ENCODE assay signal across 9 cellular contexts in genomic region chr11:63906585-63906984, GRCh38. TPM values are rescaled to one million over a fixed set of nuclear protein-coding genes. Genes with fewer than 3 reads are reported as not detected.
DNase-seq lines count a peak whose midpoint lies in the region; ATAC-seq, FAIRE-seq and TF ChIP-seq lines count a peak whose summit lies in the region.
"Had no signal": no experiment of that assay in that cellular context is flagged by ENCODE, and none has a peak within 500 bp of the region (broad histone marks: within the 10 kb centered on the region; RNA-seq: fewer than 3 reads in every experiment).

No MANE protein-coding gene starts in this region.

- CTCF ChIA-PET in T-cell (lab: Charles Lee) = interaction anchor here (0.5 to 1.5 kb wide), 9 partner anchors 16 to 394 kb away, joined by 3 to 19 read pairs (median 4); partner anchors contain the start of gene MARK2 (in 1 of the 2)

- peak; percentile 40; the same call in 1 of the 2 replicates for TF ChIP-seq CTCF in GM12874 (IDR thresholded peaks at IDR 0.05; ENCODE audit: insufficient read depth, low read depth, low read length)
- peak; percentile 55 for TF ChIP-seq CTCF in brain microvascular endothelial cell (IDR thresholded peaks at IDR 0.05; ENCODE audit: low read depth, low read length, missing control alignments)
- TF ChIP-seq CTCF in coronary artery (IDR thresholded peaks at IDR 0.05) = no peak

- peaks cover 2 to 9% (median 4%) of the 10 kb centered on the region in 3 donors for H3K4me1 Mint-ChIP-seq in T-cell

- in situ Hi-C loops in brain microvascular endothelial cell (cut with HindIII; ENCODE audit: low pct_ligation_motif_present, low sequenced_read_pairs) = no loop called here

- ATAC-seq in T-cell (replicated peaks in 1 of 4) = peak; percentile 55 to 85 (median 60)

- H3K36me3 ChIP-seq in brain microvascular endothelial cell (replicated peaks) = peaks cover 68% of the 10 kb centered on the region
- peaks cover 28 to 50% of the 10 kb centered on the region in 2 donors for H3K36me3 ChIP-seq in small intestine (ENCODE audit: control insufficient read depth in 2 of 2, insufficient read depth in 2 of 2, low read length in 2 of 2)

- H3K27ac Mint-ChIP-seq in T-cell = peak overlapping the region; percentile 39 to 61

- POLR2A ChIA-PET in T-cell (lab: Charles Lee) = no interaction called here

- no peaks in the 10 kb centered on the region for H3K27me3 ChIP-seq in brain microvascular endothelial cell (replicated peaks)
- H3K27me3 ChIP-seq in small intestine (ENCODE audit: control insufficient read depth in 2 of 2, insufficient read depth in 2 of 2, low read length in 2 of 2) = no peaks in the 10 kb centered on the region

- no peak for FAIRE-seq in small intestine (lab: Jason Lieb, UNC)

- DNase-seq in T-cell = peak in 33 of 34 experiments; percentile 28 to 71 (median 56)
- no peak for DNase-seq in brain microvascular endothelial cell
- DNase-seq in stimulated activated CD4-positive, alpha-beta T cell treated with anti-CD3 and anti-CD28 coated beads, Interleukin-1b, Interleukin-23, amount 100 ng/mL, for 1 hour (ENCODE audit: low read depth in 2 of 2) = peak; percentile 26 to 32
- no peak for DNase-seq in SHP77 treated with DMSO at 0.1 percent for 48 hours (lab: John Stamatoyannopoulos, UW)
- DNase-seq in coronary artery (ENCODE audit: low spot score) = no peak
- DNase-seq in AG08396 (ENCODE audit: low spot score) = no peak
- DNase-seq in small intestine = no peak

- H3K27ac ChIP-seq in brain microvascular endothelial cell (no peak overlapping the region), coronary artery (no peak overlapping the region), small intestine (ENCODE audit: low read depth in 1 of 2, low read length in 1 of 2) (no peak overlapping the region)
- H3K27ac ChIP-seq: HL-60 had no signal

- no peak overlapping the region for H3K4me3 Mint-ChIP-seq in T-cell

- H3K9me3 Mint-ChIP-seq in T-cell = no peaks in the 10 kb centered on the region

- H3K9me3 ChIP-seq in small intestine (ENCODE audit: control insufficient read depth, low read depth) = no peaks in the 10 kb centered on the region

- WGBS in small intestine, 3 donors = 80 to 83% (median 83%) methylated on average over 7 of the region's 7 CpGs

- no peaks in the 10 kb centered on the region for H3K27me3 Mint-ChIP-seq in T-cell

- no peaks in the 10 kb centered on the region for H3K4me1 ChIP-seq in small intestine (ENCODE audit: control insufficient read depth in 2 of 2, insufficient read depth in 1 of 2, low read depth in 1 of 2, low read length in 1 of 2)

- H3K36me3 Mint-ChIP-seq in T-cell = peaks cover 40% of the 10 kb centered on the region

- H3K4me3 ChIP-seq in brain microvascular endothelial cell (ENCODE audit: low read depth, low read length) = no peak overlapping the region
- no peak overlapping the region for H3K4me3 ChIP-seq in coronary artery
- no peak overlapping the region for H3K4me3 ChIP-seq in small intestine (ENCODE audit: low read depth in 1 of 2, low read length in 2 of 2)

RNA-seq across cellular contexts. Expression of gene RCOR2, which starts 10.4 kb away (rescaled TPM):
- total RNA-seq in T-cell = under 1 TPM in 3 of 5 donors, not detected in 2; 0.09 to 0.26 (median 0.10) TPM
- 1 to 10 TPM in 2 of 3 donors, not detected in 1; 1.3 to 2.1 TPM for polyA plus RNA-seq in small intestine

RNA-seq across cellular contexts. Expression of gene NAA40, which starts 32.2 kb away (rescaled TPM):
- total RNA-seq in T-cell = 10 to 100 TPM; 19.0 to 27.5 (median 23.5) TPM
- polyA plus RNA-seq in small intestine = 10 to 100 TPM; 13.1 to 36.2 (median 16.5) TPM

Comparison
In these comparisons a context has a peak if more than half of its experiments do, and no peak if none do; other contexts are left out.
1. DNase-seq: peak in T-cell (33 of 34) and stimulated activated CD4-positive, alpha-beta T cell treated with anti-CD3 and anti-CD28 coated beads, Interleukin-1b, Interleukin-23, amount 100 ng/mL, for 1 hour (2 of 2); none in brain microvascular endothelial cell (single experiment), SHP77 treated with DMSO at 0.1 percent for 48 hours (single experiment), coronary artery (single experiment), AG08396 (single experiment) and small intestine (single experiment).